8 cellular contexts compared by ENCODE assay signal in the genomic region with DNA sequence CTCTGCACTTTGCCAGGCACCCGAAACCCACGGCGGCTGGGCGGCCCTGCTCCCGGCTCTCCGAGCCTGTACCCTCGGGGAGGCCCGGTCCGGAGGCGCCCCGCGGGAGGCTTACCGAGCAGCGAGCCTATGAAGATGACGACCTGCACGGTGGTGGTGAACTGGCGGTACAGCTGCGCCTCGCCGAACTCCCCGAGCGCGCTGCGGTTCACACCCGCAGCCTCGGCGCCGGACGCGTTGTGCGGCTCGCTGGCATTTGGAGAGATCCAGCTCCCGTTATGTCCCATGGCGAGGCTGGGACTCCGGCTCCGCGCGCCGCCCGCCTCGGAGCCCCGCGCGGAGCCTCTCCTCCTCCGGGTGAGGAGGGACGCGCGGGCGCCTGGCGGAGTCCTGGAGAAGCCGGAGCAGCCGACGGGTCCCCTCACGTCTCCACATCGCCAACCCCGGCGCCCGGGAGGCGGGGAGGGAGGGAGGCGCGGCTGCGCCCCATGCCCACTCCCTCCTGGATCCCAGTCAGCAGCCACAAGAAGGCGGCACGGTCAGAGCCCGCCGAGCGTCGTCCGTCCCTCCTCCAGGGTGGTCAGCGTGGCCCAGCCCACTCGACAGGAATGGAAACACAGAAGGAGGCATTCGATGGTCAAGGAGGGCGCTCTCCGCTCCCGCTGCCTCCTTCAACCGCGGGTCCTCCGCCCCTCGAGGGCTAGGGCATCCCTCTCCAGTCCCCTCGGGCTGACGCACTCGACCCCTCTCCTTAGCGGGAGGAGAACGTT. TPM values are rescaled to one million over a fixed set of nuclear protein-coding genes. Genes with fewer than 3 reads are reported as not detected.
DNase-seq lines count a peak whose midpoint lies in the region; ATAC-seq, FAIRE-seq and TF ChIP-seq lines count a peak whose summit lies in the region.

A gene with protein sequence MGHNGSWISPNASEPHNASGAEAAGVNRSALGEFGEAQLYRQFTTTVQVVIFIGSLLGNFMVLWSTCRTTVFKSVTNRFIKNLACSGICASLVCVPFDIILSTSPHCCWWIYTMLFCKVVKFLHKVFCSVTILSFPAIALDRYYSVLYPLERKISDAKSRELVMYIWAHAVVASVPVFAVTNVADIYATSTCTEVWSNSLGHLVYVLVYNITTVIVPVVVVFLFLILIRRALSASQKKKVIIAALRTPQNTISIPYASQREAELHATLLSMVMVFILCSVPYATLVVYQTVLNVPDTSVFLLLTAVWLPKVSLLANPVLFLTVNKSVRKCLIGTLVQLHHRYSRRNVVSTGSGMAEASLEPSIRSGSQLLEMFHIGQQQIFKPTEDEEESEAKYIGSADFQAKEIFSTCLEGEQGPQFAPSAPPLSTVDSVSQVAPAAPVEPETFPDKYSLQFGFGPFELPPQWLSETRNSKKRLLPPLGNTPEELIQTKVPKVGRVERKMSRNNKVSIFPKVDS (minus strand): TSS at position 527 of the 770 bp plus-strand sequence. CDS start 240 bp downstream, at position 287.

- H3K9ac ChIP-seq in HUES6 (ENCODE audit: low read length) (peak within 1 kb of the TSS; percentile 81), keratinocyte (ENCODE audit: control insufficient read depth, extremely low read depth, insufficient read depth, low read length) (peak within 1 kb of the TSS; percentile 90), smooth muscle cell (ENCODE audit: low read depth) (peak within 1 kb of the TSS; percentile 82)

- H3K4me2 ChIP-seq in keratinocyte (ENCODE audit: control insufficient read depth, extremely low read depth, insufficient read depth, low read depth, low read length) (peak within 1 kb of the TSS; percentile 89), smooth muscle cell (peak within 1 kb of the TSS; percentile 81)

- intact Hi-C loops in activated B cell treated with CpG ODN at 0.5 μM for 24 hours (cut with micrococcal nuclease): loop anchor here (1.0 kb wide), 2 partner anchors 14 to 138 kb away; a partner anchor contains a TSS

- peaks cover 13% of the 10 kb centered on the region for H3K4me1 Mint-ChIP-seq in activated B cell treated with CpG ODN at 0.5 μM for 24 hours

- H3K79me2 ChIP-seq in keratinocyte (ENCODE audit: control insufficient read depth, insufficient read depth, low read length): peaks cover 31% of the 10 kb centered on the region
- no peaks in the 10 kb centered on the region for H3K79me2 ChIP-seq in smooth muscle cell (ENCODE audit: low read depth)

- H3K9me3 ChIP-seq in HUES6 (ENCODE audit: control insufficient read depth, insufficient read depth, low read depth, low read length) (no peaks in the 10 kb centered on the region; the same call in 1 of the 2 replicates), keratinocyte (ENCODE audit: control insufficient read depth, low read depth, low read length) (no peaks in the 10 kb centered on the region), smooth muscle cell (replicated peaks; ENCODE audit: low read depth) (no peaks in the 10 kb centered on the region)

- TF ChIP-seq CTCF in activated B cell treated with CpG ODN at 0.5 μM for 24 hours (IDR thresholded peaks at IDR 0.05) (no peak), keratinocyte (optimal IDR thresholded peaks at IDR 0.05 in 1 of 3, IDR thresholded peaks at IDR 0.05 in 1 of 3, conservative IDR thresholded peaks at IDR 0.05 in 1 of 3; ENCODE audit: extremely low read depth in 1 of 3, insufficient read depth in 2 of 3, low read length in 3 of 3) (peak in 1 of 3 experiments; percentile 49), smooth muscle cell (IDR thresholded peaks at IDR 0.05; ENCODE audit: borderline replicate concordance, insufficient read depth, poor library complexity, severe bottlenecking) (no peak)

- H3K4me1 ChIP-seq in HUES6 (ENCODE audit: control insufficient read depth, insufficient read depth, low read length) (peaks cover 21% of the 10 kb centered on the region), keratinocyte (ENCODE audit: control insufficient read depth, extremely low read depth, insufficient read depth, low read length) (peaks cover 17% of the 10 kb centered on the region), smooth muscle cell (ENCODE audit: low read depth) (peaks cover 17% of the 10 kb centered on the region)

- H3K27ac ChIP-seq in HUES6 (ENCODE audit: low read depth, low read length) (peak within 1 kb of the TSS; percentile 69), cingulate gyrus (ENCODE audit: low read depth, low read length) (peak within 1 kb of the TSS; percentile 74), keratinocyte (ENCODE audit: control insufficient read depth, insufficient read depth, low read length) (peak within 1 kb of the TSS; percentile 96), smooth muscle cell (ENCODE audit: low read depth) (peak within 1 kb of the TSS; percentile 90)

- under 1% methylated on average over 70 of the region's 84 CpGs for WGBS in smooth muscle cell (ENCODE audit: low lambda C conversion rate)

- dilution Hi-C loops in keratinocyte (cut with MboI; ENCODE audit: extremely low pct_ligation_motif_present, low sequenced_read_pairs): loop anchor here (25.0 kb wide), 1 partner anchor 108 kb away; no protein-coding TSS in a partner anchor

- CTCF ChIA-PET in activated B cell treated with CpG ODN at 0.5 μM for 24 hours (lab: Charles Lee): interaction anchor here (1.0 kb wide), 1 partner anchor 196 kb away, joined by 3 read pairs; no protein-coding TSS in a partner anchor

- H3K36me3 Mint-ChIP-seq in activated B cell treated with CpG ODN at 0.5 μM for 24 hours (ENCODE audit: low read depth): no peaks in the 10 kb centered on the region

- H3K4me3 Mint-ChIP-seq in activated B cell treated with CpG ODN at 0.5 μM for 24 hours: peak within 1 kb of the TSS; percentile 88

- peaks cover 15% of the 10 kb centered on the region for H3K27me3 Mint-ChIP-seq in activated B cell treated with CpG ODN at 0.5 μM for 24 hours

- peak within 1 kb of the TSS; percentile 97 for H2AFZ ChIP-seq in keratinocyte (ENCODE audit: control insufficient read depth, low read length)
- H2AFZ ChIP-seq in smooth muscle cell (ENCODE audit: low read depth): peak within 1 kb of the TSS; percentile 87

- peaks cover 21% of the 10 kb centered on the region; the same call in 1 of the 2 replicates for H3K27me3 ChIP-seq in HUES6 (ENCODE audit: control insufficient read depth, insufficient read depth, low read length)
- no peaks in the 10 kb centered on the region for H3K27me3 ChIP-seq in keratinocyte (ENCODE audit: control insufficient read depth, extremely low read depth, insufficient read depth, low read length)
- H3K27me3 ChIP-seq in smooth muscle cell (ENCODE audit: low read depth): no peaks in the 10 kb centered on the region

- H3K36me3 ChIP-seq in HUES6 (ENCODE audit: control insufficient read depth, insufficient read depth, low read length) (peaks cover 3% of the 10 kb centered on the region; the same call in 1 of the 2 replicates), keratinocyte (ENCODE audit: control insufficient read depth in 2 of 2, extremely low read depth in 1 of 2, insufficient read depth in 2 of 2, low read length in 2 of 2) (no peaks in the 10 kb centered on the region), smooth muscle cell (ENCODE audit: low read depth) (no peaks in the 10 kb centered on the region)

- peak within 1 kb of the TSS; percentile 82 for H3K4me3 ChIP-seq in HUES6 (ENCODE audit: low read depth, low read length)
- peak within 1 kb of the TSS; percentile 60 to 91 (median 86) for H3K4me3 ChIP-seq in keratinocyte (ENCODE audit: control insufficient read depth in 2 of 3, extremely low read depth in 1 of 3, insufficient read depth in 2 of 3, low read depth in 1 of 3, low read length in 3 of 3)
- H3K4me3 ChIP-seq in smooth muscle cell: peak within 1 kb of the TSS; percentile 67

- H3F3A ChIP-seq in smooth muscle cell (ENCODE audit: low read depth): peaks cover 12% of the 10 kb centered on the region

- POLR2A ChIA-PET in activated B cell treated with CpG ODN at 0.5 μM for 24 hours (lab: Charles Lee): interaction anchor here (1.0 to 2.6 kb wide), 2 partner anchors 13 to 137 kb away, joined by 3 to 19 read pairs; a partner anchor contains a TSS

- H4K20me1 ChIP-seq in keratinocyte (ENCODE audit: control insufficient read depth, extremely low read depth, insufficient read depth, low read length): no peaks in the 10 kb centered on the region
- H4K20me1 ChIP-seq in smooth muscle cell (ENCODE audit: low read depth): no peaks in the 10 kb centered on the region

- no peaks in the 10 kb centered on the region for H3K9me1 ChIP-seq in keratinocyte (ENCODE audit: control insufficient read depth, extremely low read depth, insufficient read depth, low read length)

- FAIRE-seq in keratinocyte (lab: Jason Lieb, UNC): no peak

- no peaks in the 10 kb centered on the region for H3K9me3 Mint-ChIP-seq in activated B cell treated with CpG ODN at 0.5 μM for 24 hours

- H3K27ac Mint-ChIP-seq in activated B cell treated with CpG ODN at 0.5 μM for 24 hours: peak within 1 kb of the TSS; percentile 79

- DNase-seq in NCI-H82 (lab: John Stamatoyannopoulos, UW) (peak; percentile 69), NCI-H82 treated with DMSO at 0.1 percent for 48 hours (lab: John Stamatoyannopoulos, UW; ENCODE audit: unreplicated experiment) (no peak), activated B cell treated with CpG ODN at 0.5 μM for 24 hours (peak; percentile 48), keratinocyte (ENCODE audit: low read depth, low spot score) (no peak), smooth muscle cell (lab: John Stamatoyannopoulos, UW; ENCODE audit: unreplicated experiment) (peak; percentile 72)

- ATAC-seq in activated B cell treated with CpG ODN at 0.5 μM for 24 hours (ENCODE audit: low read depth) (no peak), GM21526 (IDR thresholded peaks at IDR 0.05; ENCODE audit: low FRiP score, unreplicated experiment) (no peak)

RNA-seq across cellular contexts. Expression of the gene that starts here (rescaled TPM):
- total RNA-seq in activated B cell treated with CpG ODN at 0.5 μM for 24 hours (0.12 TPM in 1 of 2 replicates, not detected in the other), smooth muscle cell (20.0 and 23.8 TPM in 2 replicates)
- polyA plus RNA-seq in keratinocyte (7.5 to 18.8 TPM (median 12.5 TPM) in 3 replicates), smooth muscle cell (17.0 and 22.4 TPM in 2 replicates)
- 0.97 TPM for polyA plus RNA-seq in keratinocyte (2011; ENCODE audit: low read depth)
- 6.8 and 8.3 TPM in 2 replicates for polyA plus RNA-seq in keratinocyte (2011; cell fraction: cytosol; rRNA removed)
- polyA plus RNA-seq in keratinocyte (2011; cell fraction: nucleus; rRNA removed): 5.9 and 7.1 TPM in 2 replicates
- polyA plus RNA-seq in keratinocyte (2012; ENCODE audit: low replicate concordance): 2.5 and 16.8 TPM in 2 replicates
- polyA minus RNA-seq in keratinocyte: 17.4 to 120 TPM (median 39.5 TPM) in 3 replicates
- 10.4 TPM for polyA minus RNA-seq in keratinocyte (2011; cell fraction: cytosol; rRNA and poly(A)+ RNA removed)
- 7.6 and 10.2 TPM in 2 replicates for polyA minus RNA-seq in keratinocyte (2011; cell fraction: nucleus; rRNA and poly(A)+ RNA removed)

Comparison
In these comparisons a context has a peak if more than half of its experiments do, and no peak if none do; other contexts are left out.
1. RNA of the gene that starts here (total RNA-seq): 20.0 to 23.8 TPM in smooth muscle cell; 0.12 TPM in activated B cell treated with CpG ODN at 0.5 μM for 24 hours; every median in the first group is over 10 times any median in the second.
2. DNase-seq: peak in NCI-H82 (single experiment) and smooth muscle cell (single experiment); none in NCI-H82 treated with DMSO at 0.1 percent for 48 hours (single experiment) and keratinocyte (single experiment).
3. Peak in DNase-seq in activated B cell treated with CpG ODN at 0.5 μM for 24 hours; RNA of the gene not detected or under 1 TPM.
4. Peak in every context shown above with its lines, with median percentiles within 50 percentile points of each other: H3K27ac ChIP-seq, H3K4me3 ChIP-seq and H3K9ac ChIP-seq.